Comparison of ENCODE assay signal across 23 cellular contexts in the genomic region with DNA sequence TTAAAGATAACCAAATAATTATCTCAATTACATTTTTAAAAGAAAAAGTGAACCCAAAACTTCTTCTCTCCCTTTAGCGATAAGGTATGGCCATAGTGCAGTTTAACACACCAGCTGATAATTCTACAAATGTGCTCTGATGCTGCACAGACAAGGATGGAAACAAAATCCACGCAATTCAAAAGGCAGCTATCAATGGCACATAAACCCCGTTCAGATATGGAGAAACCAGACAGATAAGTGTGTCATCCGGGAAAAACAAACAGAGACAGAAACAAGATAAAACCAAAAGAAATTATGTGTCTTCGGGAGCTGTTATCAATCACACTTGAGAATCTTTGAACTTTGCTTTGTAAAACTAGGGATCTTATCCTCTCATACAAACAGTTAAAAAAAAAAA.
DNase-seq lines count a peak whose midpoint lies in the region; ATAC-seq and TF ChIP-seq lines count a peak whose summit lies in the region.
"Had no signal": no experiment of that assay in that cellular context is flagged by ENCODE, and none has a peak within 500 bp of the region (broad histone marks: within the 10 kb centered on the region; RNA-seq: fewer than 3 reads in every experiment).

No MANE protein-coding gene starts in this region.

- peaks cover 67% of the 10 kb centered on the region for H3K4me1 ChIP-seq in HEK293 (ENCODE audit: control insufficient read depth, insufficient read depth, low read length)
- peaks cover 15% of the 10 kb centered on the region for H3K4me1 ChIP-seq in mesenchymal stem cell (ENCODE audit: control insufficient read depth, insufficient read depth, low read depth, low read length)
- peaks cover 29 to 37% (median 30%) of the 10 kb centered on the region in 3 donors for H3K4me1 ChIP-seq in skeletal muscle tissue (ENCODE audit: control insufficient read depth in 3 of 3, insufficient read depth in 3 of 3, low read length in 3 of 3)
- H3K4me1 ChIP-seq in tibial nerve, result peaks cover 0 to 61% (median 14%) of the 10 kb centered on the region in 4 donors

- peaks cover 13% of the 10 kb centered on the region for H3K4me1 Mint-ChIP-seq in stimulated activated effector memory CD8-positive, alpha-beta T cell treated with anti-CD3 and anti-CD28 coated beads, Interleukin-12 subunit alpha, Interleukin-12 subunit beta, amount 100 ng/mL, for 72 hours

- no peak for TF ChIP-seq EP300 in tibial nerve (IDR thresholded peaks at IDR 0.05)

- DNase-seq in amniotic epithelial cell (ENCODE audit: low read depth), result peak; percentile 64
- DNase-seq in mesenchymal stem cell, result peak; percentile 46
- no peak for DNase-seq in tibial nerve (ENCODE audit: low spot score in 2 of 2)
- no peak for DNase-seq in stimulated activated effector memory CD8-positive, alpha-beta T cell treated with anti-CD3 and anti-CD28 coated beads, Interleukin-12 subunit alpha, Interleukin-12 subunit beta, amount 100 ng/mL, for 72 hours (ENCODE audit: low spot score in 2 of 2)
- no peak for DNase-seq in ecto neural progenitor cell (ENCODE audit: low spot score)
- DNase-seq: Calu3; CD4-positive, alpha-beta memory T cell; DMS53; EL; KG1; NCI-H1105 treated with DMSO at 0.1 percent for 48 hours; NCI-H1694 treated with DMSO at 0.1 percent for 48 hours; NCI-H2227 treated with DMSO at 0.1 percent for 48 hours; NCI-H524; RPMI8226; SIG-M5 had no signal

- no peak overlapping the region for H3K4ac ChIP-seq in mesenchymal stem cell (ENCODE audit: low read depth in 1 of 2, low read length in 2 of 2)

- no peak for ATAC-seq in stimulated activated effector memory CD8-positive, alpha-beta T cell treated with anti-CD3 and anti-CD28 coated beads, Interleukin-12 subunit alpha, Interleukin-12 subunit beta, amount 100 ng/mL, for 72 hours
- ATAC-seq: HCT116, HepG2, SK-N-SH treated with all-trans-retinoic acid at 6 μM for 48 hours had no signal

- H3K27ac ChIP-seq in HEK293 (ENCODE audit: extremely low read depth, low read depth, low read length) (no peak overlapping the region), mesenchymal stem cell (ENCODE audit: low read length, poor library complexity, severe bottlenecking) (no peak overlapping the region), skeletal muscle tissue (ENCODE audit: low read depth, low read length) (peak overlapping the region; percentile 33), tibial nerve (no peak overlapping the region)
- H3K27ac ChIP-seq: BLaER1 had no signal

- WGBS in mesenchymal stem cell, result 54% methylated on average over 2 of the region's 5 CpGs
- 71 to 91% methylated on average over 5 of the region's 5 CpGs for WGBS in tibial nerve, 2 donors

- H3K79me1 ChIP-seq in mesenchymal stem cell (replicated peaks; ENCODE audit: low read length, poor library complexity, severe bottlenecking), result peaks cover 25% of the 10 kb centered on the region

- H4K8ac ChIP-seq in mesenchymal stem cell (ENCODE audit: low read length), result no peak overlapping the region

- H3K4me3 ChIP-seq in HEK293 (ENCODE audit: low read depth, low read length) (no peak overlapping the region), mesenchymal stem cell (ENCODE audit: insufficient read depth in 1 of 2, low read depth in 1 of 2, low read length in 2 of 2) (no peak overlapping the region), skeletal muscle tissue (ENCODE audit: low read length in 3 of 3) (no peak overlapping the region), tibial nerve (no peak overlapping the region)
- H3K4me3 ChIP-seq: BLaER1, GM23338 had no signal

- H3K23ac ChIP-seq in mesenchymal stem cell (ENCODE audit: low read length in 2 of 2), result no peak overlapping the region

- H3K4me3 Mint-ChIP-seq in stimulated activated effector memory CD8-positive, alpha-beta T cell treated with anti-CD3 and anti-CD28 coated beads, Interleukin-12 subunit alpha, Interleukin-12 subunit beta, amount 100 ng/mL, for 72 hours, result no peak overlapping the region
- H3K4me3 Mint-ChIP-seq: GM23338 had no signal

- no peak overlapping the region for H2BK15ac ChIP-seq in mesenchymal stem cell (ENCODE audit: low read depth, poor library complexity, severe bottlenecking)

- H2BK120ac ChIP-seq in mesenchymal stem cell (ENCODE audit: low read depth, low read length), result no peak overlapping the region

- H2BK5ac ChIP-seq in mesenchymal stem cell (ENCODE audit: low read depth, low read length, poor library complexity, severe bottlenecking), result no peak overlapping the region

- no peak overlapping the region for H2AK5ac ChIP-seq in mesenchymal stem cell (ENCODE audit: low read length, severe bottlenecking)

- no peak overlapping the region for H3K14ac ChIP-seq in mesenchymal stem cell (ENCODE audit: low read length in 2 of 2)

- no peak overlapping the region for H3K18ac ChIP-seq in mesenchymal stem cell (ENCODE audit: low read depth in 1 of 2, low read length in 2 of 2)

- H3K9ac ChIP-seq in mesenchymal stem cell (ENCODE audit: low read length), result no peak overlapping the region
- H3K9ac ChIP-seq in skeletal muscle tissue (ENCODE audit: low read depth in 1 of 3, low read length in 3 of 3), result peak overlapping the region in 1 of 3 donors; percentile 1
- H3K9ac ChIP-seq: BLaER1 had no signal

- TF ChIP-seq CTCF in HEK293 (tag by site-specific recombination; IDR thresholded peaks at IDR 0.05), result no peak
- no peak for TF ChIP-seq CTCF in tibial nerve (IDR thresholded peaks at IDR 0.05)

- POLR2A ChIA-PET in HEK293 (lab: Yijun Ruan, JAX), result interaction anchor here (0.6 to 1.9 kb wide), 7 partner anchors 8 to 1219 kb away, joined by 3 to 7 read pairs (median 3); partner anchors contain the start of genes EXOC8 and SPRTN

- H3K27me3 ChIP-seq in mesenchymal stem cell (ENCODE audit: control insufficient read depth in 1 of 2, insufficient read depth in 1 of 2, low read length in 2 of 2), result no peaks in the 10 kb centered on the region
- H3K27me3 ChIP-seq in skeletal muscle tissue (ENCODE audit: control insufficient read depth in 3 of 3, insufficient read depth in 3 of 3, low read length in 3 of 3), result no peaks in the 10 kb centered on the region
- no peaks in the 10 kb centered on the region for H3K27me3 ChIP-seq in tibial nerve
- H3K27me3 ChIP-seq: BLaER1 had no signal

- no peak for TF ChIP-seq POLR2A in tibial nerve (IDR thresholded peaks at IDR 0.05)

- H3K36me3 ChIP-seq in HEK293 (ENCODE audit: control insufficient read depth in 2 of 2, insufficient read depth in 1 of 2, low read length in 2 of 2), result no peaks in the 10 kb centered on the region; a peak in 1 of 3 replicates
- peaks cover 0 to 7% of the 10 kb centered on the region in 2 experiments for H3K36me3 ChIP-seq in mesenchymal stem cell (ENCODE audit: control insufficient read depth in 1 of 2, insufficient read depth in 2 of 2, low read depth in 1 of 2, low read length in 2 of 2)
- H3K36me3 ChIP-seq in skeletal muscle tissue (ENCODE audit: control insufficient read depth in 3 of 3, insufficient read depth in 3 of 3, low read length in 3 of 3), result no peaks in the 10 kb centered on the region
- H3K36me3 ChIP-seq in tibial nerve, result no peaks in the 10 kb centered on the region
- H3K36me3 ChIP-seq: BLaER1 had no signal

- H3K27ac Mint-ChIP-seq in stimulated activated effector memory CD8-positive, alpha-beta T cell treated with anti-CD3 and anti-CD28 coated beads, Interleukin-12 subunit alpha, Interleukin-12 subunit beta, amount 100 ng/mL, for 72 hours, result no peak overlapping the region
- H3K27ac Mint-ChIP-seq: CD4-positive, alpha-beta memory T cell; GM23338 had no signal

- no peak overlapping the region for H2BK12ac ChIP-seq in mesenchymal stem cell (ENCODE audit: low read length in 2 of 2)

- H3K9me3 ChIP-seq in HEK293 (ENCODE audit: control insufficient read depth, insufficient read depth, low read depth, low read length) (no peaks in the 10 kb centered on the region), mesenchymal stem cell (ENCODE audit: control insufficient read depth, low read length) (no peaks in the 10 kb centered on the region), skeletal muscle tissue (ENCODE audit: control insufficient read depth in 3 of 3, low read length in 3 of 3) (no peaks in the 10 kb centered on the region), tibial nerve (no peaks in the 10 kb centered on the region)
- H3K9me3 ChIP-seq: BLaER1 had no signal

- no peaks in the 10 kb centered on the region for H3K9me3 Mint-ChIP-seq in stimulated activated effector memory CD8-positive, alpha-beta T cell treated with anti-CD3 and anti-CD28 coated beads, Interleukin-12 subunit alpha, Interleukin-12 subunit beta, amount 100 ng/mL, for 72 hours
- H3K9me3 Mint-ChIP-seq: CD4-positive, alpha-beta memory T cell; GM23338 had no signal

- no peak overlapping the region for H4K91ac ChIP-seq in mesenchymal stem cell (ENCODE audit: low read length)

- H3K36me3 Mint-ChIP-seq in stimulated activated effector memory CD8-positive, alpha-beta T cell treated with anti-CD3 and anti-CD28 coated beads, Interleukin-12 subunit alpha, Interleukin-12 subunit beta, amount 100 ng/mL, for 72 hours, result no peaks in the 10 kb centered on the region
- H3K36me3 Mint-ChIP-seq: CD4-positive, alpha-beta memory T cell had no signal

- CTCF ChIA-PET in HEK293 (lab: Yijun Ruan, JAX), result interaction anchor here (0.5 to 2.3 kb wide), 6 partner anchors 12 to 442 kb away, joined by 3 to 9 read pairs (median 3); no protein-coding TSS in a partner anchor

- no peak overlapping the region for H2AFZ ChIP-seq in mesenchymal stem cell (ENCODE audit: low read depth, low read length)
- H2AFZ ChIP-seq: GM23338 had no signal

- H3K4me2 ChIP-seq in mesenchymal stem cell (ENCODE audit: low read length, poor library complexity, severe bottlenecking), result no peak overlapping the region
- H3K4me2 ChIP-seq: BLaER1 had no signal

TF ChIP-seq in HEK293, 187 proteins besides CTCF, POLR2A, EP300 and RAD21:
- TF ChIP-seq ZNF692 (tag by site-specific recombination; IDR thresholded peaks at IDR 0.05), result 0 out of 2 replicates have a peak, but pooled peaks have one; percentile 27
- no peak for TF ChIP-seq BCL11A (tag by site-specific recombination; IDR thresholded peaks at IDR 0.05; ENCODE audit: low read depth)
TF ChIP-seq in HEK293: peak in this region for 1.

Comparison
In these comparisons a context has a peak if more than half of its experiments do, and no peak if none do; other contexts are left out.
1. DNase-seq: peak in amniotic epithelial cell (single experiment) and mesenchymal stem cell (single experiment); none in tibial nerve (0 of 2), stimulated activated effector memory CD8-positive, alpha-beta T cell treated with anti-CD3 and anti-CD28 coated beads, Interleukin-12 subunit alpha, Interleukin-12 subunit beta, amount 100 ng/mL, for 72 hours (0 of 2) and ecto neural progenitor cell (single experiment).